8 cellular contexts compared by ENCODE assay signal in the genomic region with DNA sequence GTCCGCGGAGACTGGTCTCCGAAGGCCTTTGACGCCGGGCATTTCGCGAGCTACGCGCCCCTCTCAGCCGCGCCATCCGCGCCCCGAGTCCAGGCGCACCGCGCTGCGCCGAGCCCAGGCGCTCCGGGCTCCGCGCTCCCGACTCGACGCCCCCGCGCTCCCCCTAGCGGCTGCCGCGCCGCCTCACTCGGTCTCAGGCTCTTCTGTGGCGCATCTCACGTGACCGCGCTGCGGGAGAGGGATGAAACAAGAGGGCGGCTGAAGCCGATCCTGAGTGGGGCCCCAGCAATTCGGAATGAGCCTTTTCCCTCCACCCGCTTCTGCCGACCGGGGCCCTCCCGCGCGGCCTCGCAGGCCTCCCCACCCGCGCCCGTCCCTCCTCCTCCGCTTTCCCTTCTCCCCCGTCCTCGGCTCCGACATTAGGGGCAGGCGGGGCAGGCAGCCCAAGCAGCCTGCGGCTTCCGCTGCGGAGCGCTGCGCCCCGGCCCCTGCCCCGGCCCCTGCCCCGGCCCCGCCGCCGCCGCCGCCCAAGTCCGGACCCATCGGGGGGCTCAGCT. TPM values are rescaled to one million over a fixed set of nuclear protein-coding genes. Genes with fewer than 3 reads are reported as not detected.
DNase-seq lines count a peak whose midpoint lies in the region; ATAC-seq and TF ChIP-seq lines count a peak whose summit lies in the region.

No MANE protein-coding gene starts in this region.

- TF ChIP-seq CTCF in CD14-positive monocyte (IDR thresholded peaks at IDR 0.05) = peak; percentile 97

- peaks cover 24% of the 10 kb centered on the region for H3K4me1 Mint-ChIP-seq in CD14-positive monocyte

- peak; percentile 93 for DNase-seq in CD14-positive monocyte (ENCODE audit: low spot score)
- peak; percentile 69 for DNase-seq in GM19240 (ENCODE audit: insufficient read length, low spot score)
- peak; percentile 52 for DNase-seq in NCI-H524 treated with DMSO at 0.1 percent for 48 hours (lab: John Stamatoyannopoulos, UW)
- DNase-seq in activated CD4-positive, alpha-beta T cell treated with anti-CD3 and anti-CD28 coated beads, Interleukin-2, amount 50 U/mL, for 48 hours = peak; percentile 92 to 94
- peak; percentile 98 for DNase-seq in ecto neural progenitor cell (ENCODE audit: low spot score)
- peak; percentile 90 to 92 for DNase-seq in lung microvascular endothelial cell (ENCODE audit: low read depth in 2 of 2)
- DNase-seq in stimulated activated CD4-positive, alpha-beta T cell treated with anti-CD3 and anti-CD28 coated beads, TNF-alpha, amount 100 ng/mL, for 48 hours (ENCODE audit: low read depth in 3 of 3) = peak; percentile 79 to 93 (median 81)

- peak; percentile 62 for ATAC-seq in HG03457 (IDR thresholded peaks at IDR 0.05; ENCODE audit: unreplicated experiment)

- intact Hi-C loops in CD14-positive monocyte (cut with micrococcal nuclease) = loop anchor here in 1 of 2 donors (5.0 kb wide), 1 partner anchor 42 kb away; a partner anchor contains a TSS

- peaks cover 8 to 16% of the 10 kb centered on the region in 2 donors for H3K36me3 Mint-ChIP-seq in CD14-positive monocyte

- H3K9me3 Mint-ChIP-seq in CD14-positive monocyte = peaks cover 0 to 7% (median 0%) of the 10 kb centered on the region in 7 donors

- peak overlapping the region in 6 of 7 donors; percentile 75 to 92 (median 84) for H3K27ac Mint-ChIP-seq in CD14-positive monocyte

- H3K27me3 Mint-ChIP-seq in CD14-positive monocyte (ENCODE audit: low read depth in 3 of 3) = peaks cover 37 to 58% (median 45%) of the 10 kb centered on the region in 3 donors

- H3K4me3 Mint-ChIP-seq in CD14-positive monocyte = peak overlapping the region; percentile 90

RNA-seq across cellular contexts. Expression of a gene that starts 42.5 kb away (rescaled TPM):
- 10 to 100 TPM; 67.2 to 67.6 TPM for polyA plus RNA-seq in CD14-positive monocyte
- total RNA-seq in lung microvascular endothelial cell = 28.8 and 33.8 TPM in 2 replicates

Comparison
In these comparisons a context has a peak if more than half of its experiments do, and no peak if none do; other contexts are left out.
1. Peak in every context shown above with its lines: DNase-seq and ATAC-seq.